ENCODE assay signal across 18 cellular contexts in genomic region chr12:116635487-116635886, GRCh38.
DNase-seq lines count a peak whose midpoint lies in the region; ATAC-seq and TF ChIP-seq lines count a peak whose summit lies in the region.
"Had no signal": no experiment of that assay in that cellular context is flagged by ENCODE, and none has a peak within 500 bp of the region (broad histone marks: within the 10 kb centered on the region; RNA-seq: fewer than 3 reads in every experiment).

No MANE protein-coding gene starts in this region.

- peaks cover 20% of the 10 kb centered on the region for H3K27me3 Mint-ChIP-seq in activated CD8-positive, alpha-beta T cell treated with anti-CD3 and anti-CD28 coated beads, Interleukin-2, amount 10 ng/mL, durations not matched to agents 7 days and 5 days (ENCODE audit: low read depth)
- H3K27me3 Mint-ChIP-seq in GM23338 (ENCODE audit: insufficient read depth, low read depth, poor library complexity): no peaks in the 10 kb centered on the region

- no peaks in the 10 kb centered on the region for H4K20me1 ChIP-seq in OCI-LY3 (ENCODE audit: insufficient read depth, low read length)
- 0 out of 2 replicates have a peak, but pooled peaks cover 2% of the 10 kb centered on the region for H4K20me1 ChIP-seq in GM23338 (replicated peaks; ENCODE audit: insufficient read depth)

- no peak overlapping the region for H3K9ac ChIP-seq in OCI-LY3 (ENCODE audit: low read length)

- peaks cover 70% of the 10 kb centered on the region for H3K27me3 ChIP-seq in OCI-LY3 (ENCODE audit: low read depth, low read length)
- no peaks in the 10 kb centered on the region for H3K27me3 ChIP-seq in left lung
- H3K27me3 ChIP-seq in upper lobe of right lung: no peaks in the 10 kb centered on the region
- no peaks in the 10 kb centered on the region for H3K27me3 ChIP-seq in GM23338 (ENCODE audit: insufficient read depth)
- H3K27me3 ChIP-seq: ovary had no signal

- no peak overlapping the region for H3K27ac Mint-ChIP-seq in activated CD8-positive, alpha-beta T cell treated with anti-CD3 and anti-CD28 coated beads, Interleukin-2, amount 10 ng/mL, durations not matched to agents 7 days and 5 days
- no peak overlapping the region for H3K27ac Mint-ChIP-seq in GM23338
- H3K27ac Mint-ChIP-seq: activated naive CD8-positive, alpha-beta T cell treated with anti-CD3 and anti-CD28 coated beads for 36 hours; CD4-positive, alpha-beta memory T cell had no signal

- CTCF ChIA-PET in activated CD8-positive, alpha-beta T cell treated with anti-CD3 and anti-CD28 coated beads, Interleukin-2, amount 10 ng/mL, durations not matched to agents 7 days and 5 days (lab: Charles Lee): interaction anchor here (0.7 kb wide), 1 partner anchor 21 kb away, joined by 4 read pairs; no protein-coding TSS in a partner anchor

- H3K4me3 ChIP-seq in OCI-LY3 (ENCODE audit: low read length) (peak overlapping the region; percentile 57), left lung (no peak overlapping the region), upper lobe of right lung (no peak overlapping the region), GM23338 (no peak overlapping the region)
- H3K4me3 ChIP-seq: ovary, PC-9, thoracic aorta had no signal

- intact Hi-C loops in left lung (cut with DNase I) (no loop called here), upper lobe of right lung (cut with DNase I) (no loop called here)

- H3F3A ChIP-seq in GM23338 (replicated peaks; ENCODE audit: low read depth): no peaks in the 10 kb centered on the region

- peak; percentile 32 for ATAC-seq in left lung
- peak; percentile 63 for ATAC-seq in upper lobe of right lung
- ATAC-seq in activated CD8-positive, alpha-beta T cell treated with anti-CD3 and anti-CD28 coated beads, Interleukin-2, amount 10 ng/mL, durations not matched to agents 7 days and 5 days: no peak
- ATAC-seq in GM18861 (IDR thresholded peaks at IDR 0.05; ENCODE audit: unreplicated experiment): no peak
- ATAC-seq in GM23338: no peak

- H3K4me2 ChIP-seq in OCI-LY3 (ENCODE audit: low read length) (peak overlapping the region; percentile 67), GM23338 (no peak overlapping the region)
- H3K4me2 ChIP-seq: PC-9 had no signal

- no peaks in the 10 kb centered on the region for H3K36me3 Mint-ChIP-seq in activated CD8-positive, alpha-beta T cell treated with anti-CD3 and anti-CD28 coated beads, Interleukin-2, amount 10 ng/mL, durations not matched to agents 7 days and 5 days (ENCODE audit: low read depth)
- H3K36me3 Mint-ChIP-seq in GM23338 (ENCODE audit: low read depth): no peaks in the 10 kb centered on the region
- H3K36me3 Mint-ChIP-seq: activated naive CD8-positive, alpha-beta T cell treated with anti-CD3 and anti-CD28 coated beads for 36 hours; CD4-positive, alpha-beta memory T cell had no signal

- H3K4me1 ChIP-seq in OCI-LY3 (ENCODE audit: low read length) (peaks cover 11% of the 10 kb centered on the region), left lung (peaks cover 6 to 35% of the 10 kb centered on the region in 2 donors), upper lobe of right lung (peaks cover 7% of the 10 kb centered on the region), GM23338 (ENCODE audit: insufficient read depth) (peaks cover 16% of the 10 kb centered on the region)

- TF ChIP-seq CTCF in GM20000 (IDR thresholded peaks at IDR 0.05; ENCODE audit: extremely low read depth, missing control alignments): no peak
- no peak for TF ChIP-seq CTCF in OCI-LY3 (IDR thresholded peaks at IDR 0.05; ENCODE audit: low read depth, low read length)
- no peak for TF ChIP-seq CTCF in left lung (IDR thresholded peaks at IDR 0.05)
- TF ChIP-seq CTCF in upper lobe of right lung (IDR thresholded peaks at IDR 0.05): no peak
- no peak for TF ChIP-seq CTCF in GM23338 (conservative IDR thresholded peaks at IDR 0.05; ENCODE audit: low read depth in 2 of 2)

- H3K9me2 ChIP-seq in GM23338 (ENCODE audit: insufficient read depth): 0 out of 2 replicates have a peak, but pooled peaks cover 4% of the 10 kb centered on the region

- H3K9me3 Mint-ChIP-seq in activated CD8-positive, alpha-beta T cell treated with anti-CD3 and anti-CD28 coated beads, Interleukin-2, amount 10 ng/mL, durations not matched to agents 7 days and 5 days (ENCODE audit: insufficient read depth): peaks cover 4% of the 10 kb centered on the region
- H3K9me3 Mint-ChIP-seq in GM23338: no peaks in the 10 kb centered on the region
- H3K9me3 Mint-ChIP-seq: activated naive CD8-positive, alpha-beta T cell treated with anti-CD3 and anti-CD28 coated beads for 36 hours; CD4-positive, alpha-beta memory T cell had no signal

- H3K36me3 ChIP-seq in OCI-LY3 (replicated peaks; ENCODE audit: low read depth, low read length) (no peaks in the 10 kb centered on the region), left lung (no peaks in the 10 kb centered on the region), upper lobe of right lung (no peaks in the 10 kb centered on the region), GM23338 (ENCODE audit: insufficient read depth) (no peaks in the 10 kb centered on the region)
- H3K36me3 ChIP-seq: ovary, thoracic aorta had no signal

- DNase-seq in GM20000 (ENCODE audit: low spot score) (peak; percentile 46), left lung (no peak), upper lobe of right lung (no peak), GM23338 (ENCODE audit: low spot score) (no peak)
- DNase-seq in activated CD8-positive, alpha-beta T cell treated with anti-CD3 and anti-CD28 coated beads, Interleukin-2, amount 10 ng/mL, durations not matched to agents 7 days and 5 days: no peak
- DNase-seq: activated CD4-positive, alpha-beta T cell treated with anti-CD3 and anti-CD28 coated beads for 1 hour; activated naive CD8-positive, alpha-beta T cell treated with anti-CD3 and anti-CD28 coated beads for 36 hours; CD4-positive, alpha-beta memory T cell; effector memory CD4-positive, alpha-beta T cell; IMR-90; NCI-H1417 treated with DMSO at 0.1 percent for 48 hours; NCI-H446 treated with DMSO at 0.1 percent for 48 hours; ovary; PC-9; stimulated activated CD4-positive, alpha-beta T cell treated with anti-CD3 and anti-CD28 coated beads, Interleukin-15, amount 100 ng/mL, for 24 hours had no signal

- POLR2A ChIA-PET in activated CD8-positive, alpha-beta T cell treated with anti-CD3 and anti-CD28 coated beads, Interleukin-2, amount 10 ng/mL, durations not matched to agents 7 days and 5 days (lab: Charles Lee): no interaction called here

- no peak overlapping the region for H3K4me3 Mint-ChIP-seq in activated CD8-positive, alpha-beta T cell treated with anti-CD3 and anti-CD28 coated beads, Interleukin-2, amount 10 ng/mL, durations not matched to agents 7 days and 5 days
- H3K4me3 Mint-ChIP-seq in GM23338: no peak overlapping the region
- H3K4me3 Mint-ChIP-seq: activated naive CD8-positive, alpha-beta T cell treated with anti-CD3 and anti-CD28 coated beads for 36 hours; CD4-positive, alpha-beta memory T cell had no signal

- H3K27ac ChIP-seq in OCI-LY3 (ENCODE audit: low read length) (no peak overlapping the region), left lung (peak overlapping the region in 1 of 2 donors; percentile 7), upper lobe of right lung (no peak overlapping the region), GM23338 (ENCODE audit: low read depth) (no peak overlapping the region)
- H3K27ac ChIP-seq: ovary, PC-9, thoracic aorta had no signal

- H2AFZ ChIP-seq in OCI-LY3 (ENCODE audit: low read depth, low read length) (peak overlapping the region; percentile 47; the same call in 1 of the 2 replicates), GM23338 (no peak overlapping the region)
- H2AFZ ChIP-seq: PC-9 had no signal

- no peaks in the 10 kb centered on the region for H3K9me3 ChIP-seq in OCI-LY3 (ENCODE audit: insufficient read depth, low read length)
- H3K9me3 ChIP-seq in left lung: no peaks in the 10 kb centered on the region
- H3K9me3 ChIP-seq in upper lobe of right lung: no peaks in the 10 kb centered on the region
- H3K9me3 ChIP-seq: ovary, thoracic aorta had no signal

- H3K79me2 ChIP-seq in OCI-LY3 (ENCODE audit: low read length): no peaks in the 10 kb centered on the region
- no peaks in the 10 kb centered on the region for H3K79me2 ChIP-seq in GM23338 (replicated peaks; ENCODE audit: insufficient read depth)

- peaks cover 4% of the 10 kb centered on the region for H3K4me1 Mint-ChIP-seq in activated CD8-positive, alpha-beta T cell treated with anti-CD3 and anti-CD28 coated beads, Interleukin-2, amount 10 ng/mL, durations not matched to agents 7 days and 5 days (ENCODE audit: low read depth)
- H3K4me1 Mint-ChIP-seq in GM23338: peaks cover 14% of the 10 kb centered on the region
- H3K4me1 Mint-ChIP-seq: CD4-positive, alpha-beta memory T cell had no signal

TF ChIP-seq in GM23338, 12 proteins besides CTCF, POLR2A, EP300 and RAD21 (continues in another document):
- TF ChIP-seq JUNB (IDR thresholded peaks at IDR 0.05; ENCODE audit: unreplicated experiment) (no peak), ZNF331 (CRISPR knock-in tag; IDR thresholded peaks at IDR 0.05; ENCODE audit: low read depth) (no peak), STAT1 (IDR thresholded peaks at IDR 0.05; ENCODE audit: unreplicated experiment) (no peak), NANOG (IDR thresholded peaks at IDR 0.05; ENCODE audit: borderline replicate concordance) (no peak), CREB1 (CRISPR knock-in tag; IDR thresholded peaks at IDR 0.05; ENCODE audit: low read depth) (no peak), ETS1 (IDR thresholded peaks at IDR 0.05) (no peak), EZH2 (IDR thresholded peaks at IDR 0.05; ENCODE audit: low read depth, unreplicated experiment) (no peak)

Comparison
In these comparisons a context has a peak if more than half of its experiments do, and no peak if none do; other contexts are left out.
1. ATAC-seq: peak in left lung (single experiment) and upper lobe of right lung (single experiment); none in activated CD8-positive, alpha-beta T cell treated with anti-CD3 and anti-CD28 coated beads, Interleukin-2, amount 10 ng/mL, durations not matched to agents 7 days and 5 days (single experiment), GM18861 (single experiment) and GM23338 (single experiment).